ENCODE assay signal across 7 cellular contexts in the genomic region with DNA sequence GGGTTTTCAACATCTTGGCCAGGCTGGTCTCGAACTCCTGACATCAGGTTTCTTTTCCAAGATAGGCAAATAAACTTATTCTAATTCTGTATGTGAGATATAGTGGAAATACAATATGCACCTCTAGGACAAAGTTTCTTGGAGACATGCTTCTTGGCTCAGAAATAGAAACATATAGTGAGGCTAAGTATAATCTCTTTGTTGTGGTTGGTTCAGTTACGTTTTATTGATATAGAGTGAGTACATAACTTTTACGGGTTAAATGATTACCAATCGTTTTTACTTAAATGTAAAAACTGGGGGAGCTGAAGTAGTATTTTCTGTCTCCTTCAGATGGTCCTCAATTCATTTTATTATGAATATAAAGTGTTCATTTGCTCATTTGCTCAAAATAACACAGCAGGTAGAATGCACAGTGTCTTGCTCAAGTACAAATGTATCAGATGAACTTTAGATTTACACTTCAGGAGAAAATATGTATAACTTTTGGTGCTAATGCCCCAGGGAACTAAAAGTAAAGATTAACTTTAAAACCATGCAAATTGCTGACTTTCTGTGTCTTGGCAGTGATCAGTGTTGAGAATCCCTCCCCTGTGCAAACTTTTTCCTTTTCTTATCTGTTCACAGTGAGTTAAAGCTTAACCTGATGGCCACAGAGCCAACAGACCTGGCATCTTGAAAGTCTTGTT.
DNase-seq lines count a peak whose midpoint lies in the region; ATAC-seq, FAIRE-seq and TF ChIP-seq lines count a peak whose summit lies in the region.

No MANE protein-coding gene starts in this region.

- TF ChIP-seq RAD21 in K562 (CRISPR knock-in tag; conservative IDR thresholded peaks at IDR 0.05 in 1 of 2, IDR thresholded peaks at IDR 0.05 in 1 of 2), result no peak

- H3K9ac ChIP-seq in K562 (ENCODE audit: insufficient read depth in 1 of 2, low read depth in 2 of 2, low read length in 2 of 2) (no peak overlapping the region), skeletal muscle tissue (ENCODE audit: low read depth in 1 of 3, low read length in 3 of 3) (peak overlapping the region in 1 of 3 donors; percentile 21)

- no peaks in the 10 kb centered on the region for H3K9me3 ChIP-seq in K562 (replicated peaks; ENCODE audit: control insufficient read depth, insufficient read depth, low read depth, low read length)
- no peaks in the 10 kb centered on the region for H3K9me3 ChIP-seq in skeletal muscle tissue (ENCODE audit: control insufficient read depth in 3 of 3, low read length in 3 of 3)
- H3K9me3 ChIP-seq in HAP-1, result no peaks in the 10 kb centered on the region

- CTCF ChIA-PET in K562 (lab: Yijun Ruan, JAX; ENCODE audit: low intra/inter-chr PET ratio), result no interaction called here

- peak; percentile 92 for FAIRE-seq in GM19239 (lab: Jason Lieb, UNC)
- no peak for FAIRE-seq in K562 (lab: Jason Lieb, UNC)

- H3K79me2 ChIP-seq in K562 (ENCODE audit: control insufficient read depth, insufficient read depth, low read length), result peaks cover 97% of the 10 kb centered on the region

- intact Hi-C loops in K562 (cut with micrococcal nuclease), result no loop called here

- TF ChIP-seq CTCF in K562 (IDR thresholded peaks at IDR 0.05 in 2 of 3, conservative IDR thresholded peaks at IDR 0.05 in 1 of 3; ENCODE audit: insufficient read depth in 2 of 3, low read depth in 1 of 3, low read length in 3 of 3) (no peak), omental fat pad (IDR thresholded peaks at IDR 0.05) (no peak)

- peak overlapping the region; percentile 25; the same call in 1 of the 3 replicates for H3K27ac ChIP-seq in K562 (ENCODE audit: extremely low read depth, low read depth, low read length)
- H3K27ac ChIP-seq in skeletal muscle tissue (ENCODE audit: low read depth, low read length), result peak overlapping the region; percentile 56

- H3K4me3 ChIP-seq in K562 (no peak overlapping the region), skeletal muscle tissue (ENCODE audit: low read length in 3 of 3) (peak overlapping the region in 1 of 3 donors; percentile 5), HAP-1 (no peak overlapping the region)

- H3K9me1 ChIP-seq in K562 (ENCODE audit: control insufficient read depth, insufficient read depth, low read length), result no peaks in the 10 kb centered on the region

- H3K4me1 ChIP-seq in K562 (replicated peaks in 1 of 2; ENCODE audit: control insufficient read depth in 2 of 2, insufficient read depth in 2 of 2, low read length in 2 of 2), result peaks cover 36 to 66% of the 10 kb centered on the region in 2 experiments
- H3K4me1 ChIP-seq in skeletal muscle tissue (ENCODE audit: control insufficient read depth in 3 of 3, insufficient read depth in 3 of 3, low read length in 3 of 3), result peaks cover 43 to 58% (median 45%) of the 10 kb centered on the region in 3 donors
- H3K4me1 ChIP-seq in HAP-1, result peaks cover 31% of the 10 kb centered on the region

- H3K4me2 ChIP-seq in K562 (ENCODE audit: insufficient read depth, low read length), result peak overlapping the region; percentile 1; the same call in 1 of the 2 replicates

- H3K36me3 ChIP-seq in K562 (ENCODE audit: control insufficient read depth, insufficient read depth, low read length) (no peaks in the 10 kb centered on the region), skeletal muscle tissue (ENCODE audit: control insufficient read depth in 3 of 3, insufficient read depth in 3 of 3, low read length in 3 of 3) (no peaks in the 10 kb centered on the region), HAP-1 (replicated peaks) (no peaks in the 10 kb centered on the region)

- no TSS peak for BruUV-seq in K562 (replicated peaks; lab: Mats Ljungman, UMichigan)

- no peak for TF ChIP-seq POLR2A in K562 (conservative IDR thresholded peaks at IDR 0.05)

- DNase-seq in GM19239 (ENCODE audit: insufficient read length, low spot score) (no peak), K562 (ENCODE audit: extremely low read depth in 1 of 4, low spot score in 3 of 4) (no peak), omental fat pad (ENCODE audit: low spot score) (no peak), DMS114 treated with DMSO at 0.1 percent for 48 hours (lab: John Stamatoyannopoulos, UW; ENCODE audit: unreplicated experiment) (no peak), HAP-1 (ENCODE audit: low spot score in 2 of 2) (no peak)

- H2AFZ ChIP-seq in K562 (ENCODE audit: low read depth, low read length), result no peak overlapping the region

- ATAC-seq in HG02973 (IDR thresholded peaks at IDR 0.05; ENCODE audit: unreplicated experiment) (peak; percentile 47), K562 (peak; percentile 17; the same call in 1 of the 3 replicates), omental fat pad (ENCODE audit: low FRiP score) (no peak)

- H4K20me1 ChIP-seq in K562 (replicated peaks; ENCODE audit: control insufficient read depth, insufficient read depth, low read length), result no peaks in the 10 kb centered on the region; the same call in 1 of the 2 replicates

- in situ Hi-C loops in K562 (cut with MboI) (no loop called here), HAP-1 (cut with MboI; ENCODE audit: low sequenced_read_pairs) (no loop called here)

- POLR2A ChIA-PET in K562 (lab: Yijun Ruan, JAX), result interaction anchor here (0.6 to 1.2 kb wide), 5 partner anchors 20 to 78 kb away, joined by 3 to 9 read pairs (median 4); partner anchors contain the start of gene AFF1

- 17% methylated on average over 4 of the region's 4 CpGs for WGBS in K562 (ENCODE audit: insufficient coverage, low coverage, missing lambda C conversion rate)

- no peak for TF ChIP-seq EP300 in K562 (IDR thresholded peaks at IDR 0.05; ENCODE audit: low read length)

- H3K27me3 ChIP-seq in K562 (ENCODE audit: control insufficient read depth in 2 of 2, insufficient read depth in 2 of 2, low read length in 2 of 2) (no peaks in the 10 kb centered on the region), skeletal muscle tissue (ENCODE audit: control insufficient read depth in 3 of 3, insufficient read depth in 3 of 3, low read length in 3 of 3) (no peaks in the 10 kb centered on the region), HAP-1 (ENCODE audit: low read depth) (no peaks in the 10 kb centered on the region)

TF ChIP-seq in K562, 482 proteins besides CTCF, POLR2A, EP300 and RAD21:
- TF ChIP-seq RBM25 (IDR thresholded peaks at IDR 0.05; ENCODE audit: low read depth, low read length, severe bottlenecking) (peak; percentile 14), MTA2 (IDR thresholded peaks at IDR 0.05; ENCODE audit: low read depth) (no peak), CEBPB (tag; IDR thresholded peaks at IDR 0.05) (peak; percentile 25; the same call in 1 of the 2 replicates), DPF2 (IDR thresholded peaks at IDR 0.05) (0 out of 2 replicates have a peak, but pooled peaks have one; percentile 41)
